Comparison of ENCODE assay signal across 18 cellular contexts in genomic region chr5:617896-618295, GRCh38.
"Had no signal": no experiment of that assay in that cellular context is flagged by ENCODE, and none has a peak within 500 bp of the region (broad histone marks: within the 10 kb centered on the region; RNA-seq: fewer than 3 reads in every experiment).

No MANE protein-coding gene starts in this region.

- FAIRE-seq: urothelium cell line had no signal

- H3K9me3 ChIP-seq: mucosa of descending colon, ovary, right atrium auricular region, tibial nerve had no signal

- DNase-seq: cortex of kidney; effector CD8-positive, alpha-beta T cell; foreskin melanocyte; hippocampal formation; kidney glomerular epithelial cell; stimulated activated CD4-positive, alpha-beta T cell treated with anti-CD3 and anti-CD28 coated beads, Interleukin-15, amount 100 ng/mL, for 24 hours; stimulated activated CD4-positive, alpha-beta T cell treated with anti-CD3 and anti-CD28 coated beads, Interleukin-1b, Interleukin-23, amount 100 ng/mL, for 48 hours; stimulated activated CD4-positive, alpha-beta T cell treated with anti-CD3 and anti-CD28 coated beads, Interleukin-4, amount 100 ng/mL, for 24 hours had no signal

- H3K27ac ChIP-seq: dorsolateral prefrontal cortex, heart left ventricle, ovary, right atrium auricular region, tibial nerve had no signal

- ATAC-seq: heart left ventricle; mucosa of descending colon; naive thymus-derived CD8-positive, alpha-beta T cell; stimulated activated memory B cell treated with anti-CD40 and anti-IgM and Interleukin-4, amounts not matched to agents 10 μg/mL and 1 μg/mL and 100 μg/mL, for 72 hours had no signal

- H3K27me3 ChIP-seq: dorsolateral prefrontal cortex, heart left ventricle, ovary, right atrium auricular region, tibial nerve had no signal

- H3K27me3 Mint-ChIP-seq: naive thymus-derived CD8-positive, alpha-beta T cell; stimulated activated memory B cell treated with anti-CD40 and anti-IgM and Interleukin-4, amounts not matched to agents 10 μg/mL and 1 μg/mL and 100 μg/mL, for 72 hours; stimulated activated naive CD8-positive, alpha-beta T cell treated with anti-CD3 and anti-CD28 coated beads, Interleukin-15, Interleukin-2, amounts not matched to agents 100 ng/mL and 50 ng/mL, for 24 hours had no signal

- H3K4me3 Mint-ChIP-seq: naive thymus-derived CD8-positive, alpha-beta T cell; stimulated activated memory B cell treated with anti-CD40 and anti-IgM and Interleukin-4, amounts not matched to agents 10 μg/mL and 1 μg/mL and 100 μg/mL, for 72 hours; stimulated activated naive CD8-positive, alpha-beta T cell treated with anti-CD3 and anti-CD28 coated beads, Interleukin-15, Interleukin-2, amounts not matched to agents 100 ng/mL and 50 ng/mL, for 24 hours had no signal

- H3K4me3 ChIP-seq: dorsolateral prefrontal cortex, heart left ventricle, mucosa of descending colon, ovary, right atrium auricular region, tibial nerve had no signal

- H3K36me3 ChIP-seq: ovary had no signal

- H3K27ac Mint-ChIP-seq: stimulated activated memory B cell treated with anti-CD40 and anti-IgM and Interleukin-4, amounts not matched to agents 10 μg/mL and 1 μg/mL and 100 μg/mL, for 72 hours; stimulated activated naive CD8-positive, alpha-beta T cell treated with anti-CD3 and anti-CD28 coated beads, Interleukin-15, Interleukin-2, amounts not matched to agents 100 ng/mL and 50 ng/mL, for 24 hours had no signal

- H3K9me3 Mint-ChIP-seq: stimulated activated naive CD8-positive, alpha-beta T cell treated with anti-CD3 and anti-CD28 coated beads, Interleukin-15, Interleukin-2, amounts not matched to agents 100 ng/mL and 50 ng/mL, for 24 hours had no signal
